In genomic region chr9:70407081-70407503, GRCh38 we compare ENCODE assay signal across 9 cellular contexts. TPM values are rescaled to one million over a fixed set of nuclear protein-coding genes. Genes with fewer than 3 reads are reported as not detected.
DNase-seq lines count a peak whose midpoint lies in the region; ATAC-seq and TF ChIP-seq lines count a peak whose summit lies in the region.
"Had no signal": no experiment of that assay in that cellular context is flagged by ENCODE, and none has a peak within 500 bp of the region (broad histone marks: within the 10 kb centered on the region; RNA-seq: fewer than 3 reads in every experiment).

No MANE protein-coding gene starts in this region.

- H3K9me3 ChIP-seq in gastroesophageal sphincter = no peaks in the 10 kb centered on the region
- H3K9me3 ChIP-seq: A549 had no signal

- peaks cover 0 to 11% of the 10 kb centered on the region in 2 donors for H3K36me3 ChIP-seq in gastroesophageal sphincter

- H3K27ac ChIP-seq in gastroesophageal sphincter = peak overlapping the region; percentile 69 to 79 (median 74)
- H3K27ac ChIP-seq: A549 had no signal

- peak overlapping the region; percentile 24 for H3K27ac Mint-ChIP-seq in activated CD8-positive, alpha-beta T cell treated with anti-CD3 and anti-CD28 coated beads, Interleukin-2, amount 10 ng/mL, durations not matched to agents 7 days and 5 days
- H3K27ac Mint-ChIP-seq in stimulated activated effector memory CD8-positive, alpha-beta T cell treated with anti-CD3 and anti-CD28 coated beads, Interleukin-12 subunit alpha, Interleukin-12 subunit beta, amount 100 ng/mL, for 72 hours = peak overlapping the region; percentile 83

- POLR2A ChIA-PET in activated CD8-positive, alpha-beta T cell treated with anti-CD3 and anti-CD28 coated beads, Interleukin-2, amount 10 ng/mL, durations not matched to agents 7 days and 5 days (lab: Charles Lee) = interaction anchor here (11.1 kb wide), 1 partner anchor 13 kb away, joined by 90 read pairs; no protein-coding TSS in a partner anchor

- CTCF ChIA-PET in activated CD8-positive, alpha-beta T cell treated with anti-CD3 and anti-CD28 coated beads, Interleukin-2, amount 10 ng/mL, durations not matched to agents 7 days and 5 days (lab: Charles Lee) = interaction anchor here (1.0 to 4.4 kb wide), 3 partner anchors 8 to 195 kb away, joined by 3 to 27 read pairs (median 8); no protein-coding TSS in a partner anchor

- peaks cover 30 to 79% (median 47%) of the 10 kb centered on the region in 3 donors for H3K4me1 ChIP-seq in gastroesophageal sphincter
- H3K4me1 ChIP-seq: A549 had no signal

- H3K4me3 Mint-ChIP-seq in activated CD8-positive, alpha-beta T cell treated with anti-CD3 and anti-CD28 coated beads, Interleukin-2, amount 10 ng/mL, durations not matched to agents 7 days and 5 days = peak overlapping the region; percentile 80
- peak overlapping the region; percentile 66 for H3K4me3 Mint-ChIP-seq in stimulated activated effector memory CD8-positive, alpha-beta T cell treated with anti-CD3 and anti-CD28 coated beads, Interleukin-12 subunit alpha, Interleukin-12 subunit beta, amount 100 ng/mL, for 72 hours

- no peaks in the 10 kb centered on the region for H3K27me3 ChIP-seq in gastroesophageal sphincter

- no peak for TF ChIP-seq POLR2A in gastroesophageal sphincter (IDR thresholded peaks at IDR 0.05)

- 30 to 55% methylated on average over 2 to 4 of the region's 4 CpGs for WGBS in gastroesophageal sphincter (ENCODE audit: low coverage in 1 of 2), 2 donors

- DNase-seq in NCI-H1417 (lab: John Stamatoyannopoulos, UW) = peak; percentile 15 to 61 (median 25)
- DNase-seq in NCI-H1417 treated with DMSO at 0.1 percent for 48 hours (lab: John Stamatoyannopoulos, UW) = no peak
- DNase-seq in activated CD8-positive, alpha-beta T cell treated with anti-CD3 and anti-CD28 coated beads, Interleukin-2, amount 10 ng/mL, durations not matched to agents 7 days and 5 days = no peak
- DNase-seq in stimulated activated effector memory CD8-positive, alpha-beta T cell treated with anti-CD3 and anti-CD28 coated beads, Interleukin-12 subunit alpha, Interleukin-12 subunit beta, amount 100 ng/mL, for 72 hours (ENCODE audit: low spot score in 2 of 2) = no peak
- no peak for DNase-seq in COLO668 (lab: John Stamatoyannopoulos, UW; ENCODE audit: unreplicated experiment)

- H3K4me3 ChIP-seq in gastroesophageal sphincter = peak overlapping the region; percentile 21 to 98
- H3K4me3 ChIP-seq: A549 had no signal

- no peak for TF ChIP-seq CTCF in gastroesophageal sphincter (IDR thresholded peaks at IDR 0.05)

- no peak for ATAC-seq in activated CD8-positive, alpha-beta T cell treated with anti-CD3 and anti-CD28 coated beads, Interleukin-2, amount 10 ng/mL, durations not matched to agents 7 days and 5 days
- ATAC-seq in gastroesophageal sphincter = no peak
- ATAC-seq in stimulated activated effector memory CD8-positive, alpha-beta T cell treated with anti-CD3 and anti-CD28 coated beads, Interleukin-12 subunit alpha, Interleukin-12 subunit beta, amount 100 ng/mL, for 72 hours = no peak
- no peak for ATAC-seq in GM19397 (IDR thresholded peaks at IDR 0.05; ENCODE audit: unreplicated experiment)
- no peak for ATAC-seq in HG02642 (IDR thresholded peaks at IDR 0.05; ENCODE audit: poor library complexity, unreplicated experiment)

- no peaks in the 10 kb centered on the region for H3K27me3 Mint-ChIP-seq in activated CD8-positive, alpha-beta T cell treated with anti-CD3 and anti-CD28 coated beads, Interleukin-2, amount 10 ng/mL, durations not matched to agents 7 days and 5 days (ENCODE audit: low read depth)

- no peaks in the 10 kb centered on the region for H3K9me3 Mint-ChIP-seq in activated CD8-positive, alpha-beta T cell treated with anti-CD3 and anti-CD28 coated beads, Interleukin-2, amount 10 ng/mL, durations not matched to agents 7 days and 5 days (ENCODE audit: insufficient read depth)
- H3K9me3 Mint-ChIP-seq in stimulated activated effector memory CD8-positive, alpha-beta T cell treated with anti-CD3 and anti-CD28 coated beads, Interleukin-12 subunit alpha, Interleukin-12 subunit beta, amount 100 ng/mL, for 72 hours = no peaks in the 10 kb centered on the region

- TF ChIP-seq EP300 in gastroesophageal sphincter (IDR thresholded peaks at IDR 0.05) = no peak

- H3K4me1 Mint-ChIP-seq in activated CD8-positive, alpha-beta T cell treated with anti-CD3 and anti-CD28 coated beads, Interleukin-2, amount 10 ng/mL, durations not matched to agents 7 days and 5 days (ENCODE audit: low read depth) = peaks cover 72% of the 10 kb centered on the region
- peaks cover 72% of the 10 kb centered on the region for H3K4me1 Mint-ChIP-seq in stimulated activated effector memory CD8-positive, alpha-beta T cell treated with anti-CD3 and anti-CD28 coated beads, Interleukin-12 subunit alpha, Interleukin-12 subunit beta, amount 100 ng/mL, for 72 hours

- H3K36me3 Mint-ChIP-seq in activated CD8-positive, alpha-beta T cell treated with anti-CD3 and anti-CD28 coated beads, Interleukin-2, amount 10 ng/mL, durations not matched to agents 7 days and 5 days (ENCODE audit: low read depth) = peaks cover 2% of the 10 kb centered on the region
- H3K36me3 Mint-ChIP-seq in stimulated activated effector memory CD8-positive, alpha-beta T cell treated with anti-CD3 and anti-CD28 coated beads, Interleukin-12 subunit alpha, Interleukin-12 subunit beta, amount 100 ng/mL, for 72 hours = peaks cover 10% of the 10 kb centered on the region

RNA-seq across cellular contexts. Expression of gene KLF9, which starts 7.4 kb away (rescaled TPM):
- 1 to 10 TPM; 8.8 to 9.6 TPM for total RNA-seq in activated CD8-positive, alpha-beta T cell treated with anti-CD3 and anti-CD28 coated beads, Interleukin-2, amount 10 ng/mL, durations not matched to agents 7 days and 5 days
- 100 to 1,000 TPM; 117 to 224 (median 154) TPM for total RNA-seq in gastroesophageal sphincter

Comparison
In these comparisons a context has a peak if more than half of its experiments do, and no peak if none do; other contexts are left out.
1. DNase-seq: peak in NCI-H1417 (3 of 3); none in NCI-H1417 treated with DMSO at 0.1 percent for 48 hours (single experiment), activated CD8-positive, alpha-beta T cell treated with anti-CD3 and anti-CD28 coated beads, Interleukin-2, amount 10 ng/mL, durations not matched to agents 7 days and 5 days (single experiment), stimulated activated effector memory CD8-positive, alpha-beta T cell treated with anti-CD3 and anti-CD28 coated beads, Interleukin-12 subunit alpha, Interleukin-12 subunit beta, amount 100 ng/mL, for 72 hours (0 of 2) and COLO668 (single experiment).
2. RNA of gene KLF9, which starts 7.4 kb away (total RNA-seq): 117 to 224 TPM in gastroesophageal sphincter; 8.8 to 9.6 TPM in activated CD8-positive, alpha-beta T cell treated with anti-CD3 and anti-CD28 coated beads, Interleukin-2, amount 10 ng/mL, durations not matched to agents 7 days and 5 days; every median in the first group is over 10 times any median in the second.